Comparison of ENCODE assay signal across 37 cellular contexts in the genomic region with DNA sequence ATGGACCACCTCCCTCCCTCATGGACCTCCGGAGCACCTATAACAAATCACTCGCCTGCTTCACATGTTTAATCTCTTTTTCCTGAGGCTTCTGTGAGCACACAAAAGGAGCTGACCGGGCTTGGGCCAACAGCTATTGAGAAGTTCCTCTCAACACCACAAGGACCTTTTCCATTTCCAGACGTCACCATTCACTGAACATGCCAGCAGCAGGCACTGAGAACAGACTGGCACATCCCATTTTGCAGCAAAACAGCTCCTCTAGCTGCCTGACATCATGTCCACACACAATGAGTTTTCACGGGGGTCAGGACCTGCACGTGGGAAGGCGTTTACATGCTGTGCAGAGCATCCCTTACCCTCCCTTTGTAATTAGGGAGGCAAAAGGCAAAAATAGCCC. TPM values are rescaled to one million over a fixed set of nuclear protein-coding genes. Genes with fewer than 3 reads are reported as not detected.
"Had no signal": no experiment of that assay in that cellular context is flagged by ENCODE, and none has a peak within 500 bp of the region (broad histone marks: within the 10 kb centered on the region; RNA-seq: fewer than 3 reads in every experiment).

No MANE protein-coding gene starts in this region.

- FAIRE-seq: TTC549 had no signal

- H3K9me3 Mint-ChIP-seq: activated B cell treated with CpG ODN at 0.5 μM for 24 hours; activated CD4-positive, alpha-beta memory T cell treated with anti-CD3 and anti-CD28 coated beads for 36 hours; activated CD4-positive, alpha-beta T cell treated with anti-CD3 and anti-CD28 coated beads, Interleukin-2, amount 10 ng/mL, durations not matched to agents 24 days and 14 days; activated CD8-positive, alpha-beta T cell treated with anti-CD3 and anti-CD28 coated beads for 36 hours; activated naive CD4-positive, alpha-beta T cell treated with anti-CD3 and anti-CD28 coated beads for 36 hours; activated naive CD4-positive, alpha-beta T cell treated with anti-CD3 and anti-CD28 coated beads, Interleukin-2, amount 50 U/mL, for 72 hours; activated naive CD8-positive, alpha-beta T cell treated with anti-CD3 and anti-CD28 coated beads for 36 hours; activated T-cell treated with anti-CD3 and anti-CD28 coated beads, Interleukin-2, amount 50 U/mL, for 4 hours; activated T-cell treated with anti-CD3 and anti-CD28 coated beads, Interleukin-2, amount 50 U/mL, for 72 hours; activated T-helper 1 cell treated with anti-CD3 and anti-CD28 coated beads, Interleukin-12 subunit alpha, Interleukin-12 subunit beta, Interleukin-2, Interleukin-4 antibody, amounts not matched to agents 30 ng/mL and 10 ng/mL and 1 ng/mL, durations not matched to agents 14 hours and 24 hours and 36 hours; activated T-helper 17 cell treated with anti-CD3 and anti-CD28 coated beads, Interleukin-2, amount 50 U/mL, for 72 hours; brain; T-helper 1 cell treated with Interleukin-12 subunit alpha and Interleukin-12 subunit beta and Interleukin-4 antibody, amounts not matched to agents 30 μg/mL and 1 μg/mL, for 36 hours; T-helper 2 cell treated with Interferon-gamma antibody and Interleukin-4, amounts not matched to agents 5 μg/mL and 100 μg/mL, for 36 hours had no signal

- H3K4me1 ChIP-seq: adrenal gland had no signal

- DNase-seq: activated B cell treated with CpG ODN at 0.5 μM for 24 hours; activated CD4-positive, alpha-beta memory T cell treated with anti-CD3 and anti-CD28 coated beads for 36 hours; activated CD4-positive, alpha-beta T cell treated with anti-CD3 and anti-CD28 coated beads for 4 hours; activated CD4-positive, alpha-beta T cell treated with anti-CD3 and anti-CD28 coated beads, Interleukin-2, amount 10 ng/mL, durations not matched to agents 24 days and 14 days; activated CD4-positive, alpha-beta T cell treated with anti-CD3 and anti-CD28 coated beads, Interleukin-2, amount 50 U/mL, for 1 hour; activated CD4-positive, alpha-beta T cell treated with anti-CD3 and anti-CD28 coated beads, Interleukin-2, amount 50 U/mL, for 4 hours; activated CD4-positive, CD25-positive, alpha-beta regulatory T cell treated with anti-CD3 and anti-CD28 coated beads, Interleukin-2, amount 50 U/mL, for 72 hours; activated CD8-positive, alpha-beta memory T cell treated with anti-CD3 and anti-CD28 coated beads, Interleukin-2, amount 50 U/mL, for 4 hours; activated CD8-positive, alpha-beta T cell treated with anti-CD3 and anti-CD28 coated beads for 36 hours; activated effector memory CD4-positive, alpha-beta T cell treated with anti-CD3 and anti-CD28 coated beads, Interleukin-2, amount 50 U/mL, for 16 hours; activated gamma-delta T cell treated with Interleukin-2 at 50 U/mL for 16 hours; activated naive CD4-positive, alpha-beta T cell; activated naive CD4-positive, alpha-beta T cell treated with anti-CD3 and anti-CD28 coated beads for 36 hours; activated naive CD4-positive, alpha-beta T cell treated with anti-CD3 and anti-CD28 coated beads, Interleukin-2, amount 50 U/mL, for 16 hours; activated naive CD8-positive, alpha-beta T cell treated with anti-CD3 and anti-CD28 coated beads for 36 hours; activated T-cell treated with anti-CD3 and anti-CD28 coated beads for 4 hours; activated T-cell treated with anti-CD3 and anti-CD28 coated beads, Interleukin-2, amount 50 U/mL, for 1 hour; activated T-cell treated with anti-CD3 and anti-CD28 coated beads, Interleukin-2, amount 50 U/mL, for 4 hours; activated T-cell treated with anti-CD3 and anti-CD28 coated beads, Interleukin-2, amount 50 U/mL, for 72 hours; adrenal gland; amniotic stem cell; aorta; central memory CD4-positive, alpha-beta T cell; T-helper 1 cell; T-helper 2 cell; T-helper 9 cell had no signal

- ATAC-seq: activated CD8-positive, alpha-beta T cell treated with anti-CD3 and anti-CD28 coated beads for 36 hours; activated naive CD4-positive, alpha-beta T cell treated with anti-CD3 and anti-CD28 coated beads, Interleukin-2, amount 50 U/mL, for 72 hours; activated T-cell treated with anti-CD3 and anti-CD28 coated beads, Interleukin-2, amount 50 U/mL, for 4 hours; activated T-cell treated with anti-CD3 and anti-CD28 coated beads, Interleukin-2, amount 50 U/mL, for 72 hours; activated T-helper 17 cell treated with anti-CD3 and anti-CD28 coated beads, Interleukin-2, amount 50 U/mL, for 72 hours had no signal

- H3K9me3 ChIP-seq: adrenal gland had no signal

- H3K36me3 ChIP-seq: adrenal gland had no signal

- H3K4me3 ChIP-seq: adrenal gland had no signal

- H3K27ac ChIP-seq: adrenal gland, VCaP had no signal

- H3K36me3 Mint-ChIP-seq: activated CD4-positive, alpha-beta memory T cell treated with anti-CD3 and anti-CD28 coated beads for 36 hours; activated naive CD4-positive, alpha-beta T cell treated with anti-CD3 and anti-CD28 coated beads, Interleukin-2, amount 50 U/mL, for 72 hours; activated naive CD8-positive, alpha-beta T cell treated with anti-CD3 and anti-CD28 coated beads for 36 hours; brain had no signal

- H3K4me3 Mint-ChIP-seq: activated B cell treated with CpG ODN at 0.5 μM for 24 hours; activated CD4-positive, alpha-beta memory T cell treated with anti-CD3 and anti-CD28 coated beads for 36 hours; activated CD4-positive, alpha-beta T cell treated with anti-CD3 and anti-CD28 coated beads, Interleukin-2, amount 10 ng/mL, durations not matched to agents 24 days and 14 days; activated CD8-positive, alpha-beta T cell treated with anti-CD3 and anti-CD28 coated beads for 36 hours; activated naive CD4-positive, alpha-beta T cell treated with anti-CD3 and anti-CD28 coated beads for 36 hours; activated naive CD8-positive, alpha-beta T cell treated with anti-CD3 and anti-CD28 coated beads for 36 hours; activated T-cell treated with anti-CD3 and anti-CD28 coated beads, Interleukin-2, amount 50 U/mL, for 4 hours; activated T-cell treated with anti-CD3 and anti-CD28 coated beads, Interleukin-2, amount 50 U/mL, for 72 hours; activated T-helper 1 cell treated with anti-CD3 and anti-CD28 coated beads, Interleukin-12 subunit alpha, Interleukin-12 subunit beta, Interleukin-2, Interleukin-4 antibody, amounts not matched to agents 30 ng/mL and 10 ng/mL and 1 ng/mL, durations not matched to agents 14 hours and 24 hours and 36 hours; activated T-helper 17 cell treated with anti-CD3 and anti-CD28 coated beads, Interleukin-2, amount 50 U/mL, for 72 hours; brain; T-helper 1 cell treated with Interleukin-12 subunit alpha and Interleukin-12 subunit beta and Interleukin-4 antibody, amounts not matched to agents 30 μg/mL and 1 μg/mL, for 36 hours; T-helper 2 cell treated with Interferon-gamma antibody and Interleukin-4, amounts not matched to agents 5 μg/mL and 100 μg/mL, for 36 hours had no signal

- H3K27me3 Mint-ChIP-seq: activated CD4-positive, alpha-beta memory T cell treated with anti-CD3 and anti-CD28 coated beads for 36 hours; activated CD8-positive, alpha-beta T cell treated with anti-CD3 and anti-CD28 coated beads for 36 hours; activated T-helper 17 cell treated with anti-CD3 and anti-CD28 coated beads, Interleukin-2, amount 50 U/mL, for 72 hours had no signal

- H3K4me1 Mint-ChIP-seq: activated B cell treated with CpG ODN at 0.5 μM for 24 hours; activated CD4-positive, alpha-beta T cell treated with anti-CD3 and anti-CD28 coated beads, Interleukin-2, amount 10 ng/mL, durations not matched to agents 24 days and 14 days; activated naive CD8-positive, alpha-beta T cell treated with anti-CD3 and anti-CD28 coated beads for 36 hours had no signal

- H3K27ac Mint-ChIP-seq: activated B cell treated with CpG ODN at 0.5 μM for 24 hours; activated CD4-positive, alpha-beta memory T cell treated with anti-CD3 and anti-CD28 coated beads for 36 hours; activated CD4-positive, alpha-beta T cell treated with anti-CD3 and anti-CD28 coated beads, Interleukin-2, amount 10 ng/mL, durations not matched to agents 24 days and 14 days; activated CD8-positive, alpha-beta T cell treated with anti-CD3 and anti-CD28 coated beads for 36 hours; activated naive CD4-positive, alpha-beta T cell treated with anti-CD3 and anti-CD28 coated beads for 36 hours; activated naive CD4-positive, alpha-beta T cell treated with anti-CD3 and anti-CD28 coated beads, Interleukin-2, amount 50 U/mL, for 72 hours; activated naive CD8-positive, alpha-beta T cell treated with anti-CD3 and anti-CD28 coated beads for 36 hours; activated T-cell treated with anti-CD3 and anti-CD28 coated beads, Interleukin-2, amount 50 U/mL, for 72 hours; activated T-helper 1 cell treated with anti-CD3 and anti-CD28 coated beads, Interleukin-12 subunit alpha, Interleukin-12 subunit beta, Interleukin-2, Interleukin-4 antibody, amounts not matched to agents 30 ng/mL and 10 ng/mL and 1 ng/mL, durations not matched to agents 14 hours and 24 hours and 36 hours; activated T-helper 17 cell treated with anti-CD3 and anti-CD28 coated beads, Interleukin-2, amount 50 U/mL, for 72 hours; brain; T-helper 1 cell treated with Interleukin-12 subunit alpha and Interleukin-12 subunit beta and Interleukin-4 antibody, amounts not matched to agents 30 μg/mL and 1 μg/mL, for 36 hours; T-helper 2 cell treated with Interferon-gamma antibody and Interleukin-4, amounts not matched to agents 5 μg/mL and 100 μg/mL, for 36 hours had no signal

RNA-seq across cellular contexts. Expression of a gene that starts 11.0 kb away (rescaled TPM):
- total RNA-seq: activated B cell treated with CpG ODN at 0.5 μM for 24 hours; activated CD4-positive, alpha-beta T cell treated with anti-CD3 and anti-CD28 coated beads, Interleukin-2, amount 10 ng/mL, durations not matched to agents 24 days and 14 days; activated CD8-positive, alpha-beta memory T cell treated with anti-CD3 and anti-CD28 coated beads for 36 hours; activated T-helper 1 cell treated with anti-CD3 and anti-CD28 coated beads, Interleukin-12 subunit alpha, Interleukin-12 subunit beta, Interleukin-2, Interleukin-4 antibody, amounts not matched to agents 30 ng/mL and 10 ng/mL and 1 ng/mL, durations not matched to agents 14 hours and 24 hours and 36 hours had no signal

RNA-seq across cellular contexts. Expression of a gene that starts 40.3 kb away (rescaled TPM):
- total RNA-seq: activated B cell treated with CpG ODN at 0.5 μM for 24 hours; activated CD4-positive, alpha-beta memory T cell treated with anti-CD3 and anti-CD28 coated beads for 36 hours; activated CD4-positive, alpha-beta T cell treated with anti-CD3 and anti-CD28 coated beads, Interleukin-2, amount 10 ng/mL, durations not matched to agents 24 days and 14 days; activated CD8-positive, alpha-beta memory T cell treated with anti-CD3 and anti-CD28 coated beads for 36 hours; activated CD8-positive, alpha-beta T cell treated with anti-CD3 and anti-CD28 coated beads for 36 hours; activated naive CD4-positive, alpha-beta T cell treated with anti-CD3 and anti-CD28 coated beads for 36 hours; activated naive CD4-positive, alpha-beta T cell treated with anti-CD3 and anti-CD28 coated beads, Interleukin-2, amount 50 U/mL, for 72 hours; activated naive CD8-positive, alpha-beta T cell treated with anti-CD3 and anti-CD28 coated beads for 36 hours; activated T-cell treated with anti-CD3 and anti-CD28 coated beads, Interleukin-2, amount 50 U/mL, for 4 hours; activated T-cell treated with anti-CD3 and anti-CD28 coated beads, Interleukin-2, amount 50 U/mL, for 72 hours; activated T-helper 1 cell treated with anti-CD3 and anti-CD28 coated beads, Interleukin-12 subunit alpha, Interleukin-12 subunit beta, Interleukin-2, Interleukin-4 antibody, amounts not matched to agents 30 ng/mL and 10 ng/mL and 1 ng/mL, durations not matched to agents 14 hours and 24 hours and 36 hours; activated T-helper 17 cell treated with anti-CD3 and anti-CD28 coated beads, Interleukin-2, amount 50 U/mL, for 72 hours; adrenal gland; aorta; cardiac septum; cerebellum had no signal
